In the genomic region with DNA sequence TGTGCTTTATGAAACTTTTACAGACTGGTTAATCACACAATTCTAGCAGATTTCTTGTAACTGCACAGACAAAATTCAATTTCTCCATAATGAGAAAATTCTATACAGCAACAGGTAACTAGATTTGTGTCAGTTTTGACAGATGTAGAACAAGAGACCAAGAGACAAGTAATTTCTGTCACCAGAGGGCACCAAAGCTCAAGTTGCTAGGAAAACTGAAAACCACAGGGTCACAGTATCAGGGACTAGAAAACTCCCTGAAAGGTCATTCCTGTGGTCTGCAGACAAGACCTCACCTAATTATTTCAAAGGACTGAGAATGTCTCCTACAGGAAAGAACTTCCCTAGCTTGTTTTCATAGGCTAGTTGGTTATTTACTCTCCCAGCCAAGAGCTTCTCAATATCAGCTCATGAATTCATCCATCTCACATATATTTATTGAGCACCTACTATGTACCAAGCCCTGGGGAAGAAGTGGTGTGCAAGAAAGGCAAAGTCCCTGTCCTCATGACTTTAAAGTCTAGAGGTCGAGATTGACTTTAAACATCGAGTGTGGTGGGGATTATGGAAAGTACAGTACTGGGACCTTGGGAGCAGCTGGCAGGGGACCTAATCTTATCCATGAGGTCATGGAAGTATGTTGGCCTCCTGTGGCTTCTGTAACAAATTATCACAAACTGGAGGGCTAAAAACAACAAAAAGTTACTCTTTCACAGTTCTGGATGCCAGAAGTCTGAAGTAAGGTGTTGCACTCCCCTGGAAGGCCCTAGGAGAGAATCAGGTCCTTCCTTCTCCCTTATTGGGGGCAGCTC, we compare ENCODE assay signal across 8 cellular contexts. TPM values are rescaled to one million over a fixed set of nuclear protein-coding genes. Genes with fewer than 3 reads are reported as not detected.
A peak's percentile ranks its signal among the peaks of the same experiment; 100 is the strongest.
DNase-seq lines count a peak whose midpoint lies in the region; ATAC-seq and TF ChIP-seq lines count a peak whose summit lies in the region.

No MANE protein-coding gene starts in this region.

- H3K4me1 Mint-ChIP-seq in GM23338 = peaks cover 11% of the 10 kb centered on the region

- H2AFZ ChIP-seq in GM23338 = no peak overlapping the region

- no peaks in the 10 kb centered on the region for H4K20me1 ChIP-seq in GM23338 (replicated peaks; ENCODE audit: insufficient read depth)

- H3K4me3 ChIP-seq in GM23338 (no peak overlapping the region), left ventricle myocardium inferior (no peak overlapping the region), gastrocnemius medialis (no peak overlapping the region)

- H3K4me2 ChIP-seq in GM23338 = no peak overlapping the region

- H3K9me3 Mint-ChIP-seq in GM23338 = no peaks in the 10 kb centered on the region; the same call in 2 of the 3 replicates
- H3K9me3 Mint-ChIP-seq in activated naive CD4-positive, alpha-beta T cell treated with anti-CD3 and anti-CD28 coated beads, Interleukin-2, amount 50 U/mL, for 72 hours = peaks cover 14 to 18% of the 10 kb centered on the region in 2 donors

- DNase-seq in DMS 273 (lab: John Stamatoyannopoulos, UW; ENCODE audit: unreplicated experiment) (peak; percentile 79), GM23338 (ENCODE audit: low spot score) (peak; percentile 88), NCI-H2227 treated with DMSO at 0.1 percent for 48 hours (lab: John Stamatoyannopoulos, UW) (peak; percentile 25), left ventricle myocardium inferior (no peak), gastrocnemius medialis (no peak)
- DNase-seq in activated naive CD4-positive, alpha-beta T cell treated with anti-CD3 and anti-CD28 coated beads, Interleukin-2, amount 50 U/mL, for 72 hours (ENCODE audit: low spot score in 2 of 2) = peak in 1 of 2 donors; percentile 49

- H3K79me2 ChIP-seq in GM23338 (replicated peaks; ENCODE audit: insufficient read depth) = no peaks in the 10 kb centered on the region

- in situ Hi-C loops in gastrocnemius medialis (cut with MboI; ENCODE audit: low sequenced_read_pairs in 4 of 4) = no loop called here

- intact Hi-C loops in left ventricle myocardium inferior (cut with micrococcal nuclease) (loop anchor here (5.0 kb wide), 1 partner anchor 49 kb away; no protein-coding TSS in a partner anchor), gastrocnemius medialis (cut with DNase I; ENCODE audit: low total_unique reads) (loop anchor here (1.0 kb wide), 1 partner anchor 48 kb away; no protein-coding TSS in a partner anchor)

- H3K4me1 ChIP-seq in GM23338 (ENCODE audit: insufficient read depth) = 0 out of 2 replicates have a peak, but pooled peaks cover 6% of the 10 kb centered on the region
- H3K4me1 ChIP-seq in left ventricle myocardium inferior = peaks cover 5% of the 10 kb centered on the region
- H3K4me1 ChIP-seq in gastrocnemius medialis = no peaks in the 10 kb centered on the region

- no peaks in the 10 kb centered on the region for H3F3A ChIP-seq in GM23338 (replicated peaks; ENCODE audit: low read depth)

- no peaks in the 10 kb centered on the region for H3K36me3 Mint-ChIP-seq in GM23338 (ENCODE audit: low read depth)
- peaks cover 15 to 16% of the 10 kb centered on the region in 2 donors for H3K36me3 Mint-ChIP-seq in activated naive CD4-positive, alpha-beta T cell treated with anti-CD3 and anti-CD28 coated beads, Interleukin-2, amount 50 U/mL, for 72 hours

- no peak for TF ChIP-seq POLR2A in gastrocnemius medialis (IDR thresholded peaks at IDR 0.05)

- no peaks in the 10 kb centered on the region for H3K9me2 ChIP-seq in GM23338 (ENCODE audit: insufficient read depth)

- H3K9me3 ChIP-seq in left ventricle myocardium inferior (replicated peaks) (no peaks in the 10 kb centered on the region), gastrocnemius medialis (no peaks in the 10 kb centered on the region)

- no peak overlapping the region for H3K4me3 Mint-ChIP-seq in GM23338

- peak; percentile 75 to 85 for TF ChIP-seq CTCF in GM23338 (conservative IDR thresholded peaks at IDR 0.05; ENCODE audit: low read depth in 2 of 2)
- peak; percentile 79 for TF ChIP-seq CTCF in left ventricle myocardium inferior (IDR thresholded peaks at IDR 0.05; ENCODE audit: borderline replicate concordance)
- peak in 4 of 5 experiments; percentile 49 to 74 (median 57) for TF ChIP-seq CTCF in gastrocnemius medialis (IDR thresholded peaks at IDR 0.05 in 4 of 5, conservative IDR thresholded peaks at IDR 0.05 in 1 of 5)

- H3K36me3 ChIP-seq in GM23338 (ENCODE audit: insufficient read depth) (no peaks in the 10 kb centered on the region), left ventricle myocardium inferior (no peaks in the 10 kb centered on the region), gastrocnemius medialis (no peaks in the 10 kb centered on the region)

- H3K27ac Mint-ChIP-seq in GM23338 = no peak overlapping the region
- H3K27ac Mint-ChIP-seq in activated naive CD4-positive, alpha-beta T cell treated with anti-CD3 and anti-CD28 coated beads, Interleukin-2, amount 50 U/mL, for 72 hours = no peak overlapping the region

- H3K27me3 ChIP-seq in GM23338 (ENCODE audit: insufficient read depth) (no peaks in the 10 kb centered on the region), left ventricle myocardium inferior (ENCODE audit: low read depth) (no peaks in the 10 kb centered on the region), gastrocnemius medialis (no peaks in the 10 kb centered on the region)

- ATAC-seq in GM23338 (peak; percentile 86), gastrocnemius medialis (peak; percentile 57 to 69), HG03139 (IDR thresholded peaks at IDR 0.05; ENCODE audit: unreplicated experiment) (no peak), esophagus mucosa (no peak)
- peak; percentile 37 to 56 for ATAC-seq in activated naive CD4-positive, alpha-beta T cell treated with anti-CD3 and anti-CD28 coated beads, Interleukin-2, amount 50 U/mL, for 72 hours

- H3K27me3 Mint-ChIP-seq in GM23338 (ENCODE audit: insufficient read depth, low read depth, poor library complexity) = peaks cover 17% of the 10 kb centered on the region

- H3K27ac ChIP-seq in GM23338 (ENCODE audit: low read depth) = no peak overlapping the region
- H3K27ac ChIP-seq in left ventricle myocardium inferior (replicated peaks) = no peak overlapping the region
- H3K27ac ChIP-seq in gastrocnemius medialis = no peak overlapping the region

TF ChIP-seq in GM23338, 12 proteins besides CTCF, POLR2A, EP300 and RAD21:
- TF ChIP-seq, protein P1, sequence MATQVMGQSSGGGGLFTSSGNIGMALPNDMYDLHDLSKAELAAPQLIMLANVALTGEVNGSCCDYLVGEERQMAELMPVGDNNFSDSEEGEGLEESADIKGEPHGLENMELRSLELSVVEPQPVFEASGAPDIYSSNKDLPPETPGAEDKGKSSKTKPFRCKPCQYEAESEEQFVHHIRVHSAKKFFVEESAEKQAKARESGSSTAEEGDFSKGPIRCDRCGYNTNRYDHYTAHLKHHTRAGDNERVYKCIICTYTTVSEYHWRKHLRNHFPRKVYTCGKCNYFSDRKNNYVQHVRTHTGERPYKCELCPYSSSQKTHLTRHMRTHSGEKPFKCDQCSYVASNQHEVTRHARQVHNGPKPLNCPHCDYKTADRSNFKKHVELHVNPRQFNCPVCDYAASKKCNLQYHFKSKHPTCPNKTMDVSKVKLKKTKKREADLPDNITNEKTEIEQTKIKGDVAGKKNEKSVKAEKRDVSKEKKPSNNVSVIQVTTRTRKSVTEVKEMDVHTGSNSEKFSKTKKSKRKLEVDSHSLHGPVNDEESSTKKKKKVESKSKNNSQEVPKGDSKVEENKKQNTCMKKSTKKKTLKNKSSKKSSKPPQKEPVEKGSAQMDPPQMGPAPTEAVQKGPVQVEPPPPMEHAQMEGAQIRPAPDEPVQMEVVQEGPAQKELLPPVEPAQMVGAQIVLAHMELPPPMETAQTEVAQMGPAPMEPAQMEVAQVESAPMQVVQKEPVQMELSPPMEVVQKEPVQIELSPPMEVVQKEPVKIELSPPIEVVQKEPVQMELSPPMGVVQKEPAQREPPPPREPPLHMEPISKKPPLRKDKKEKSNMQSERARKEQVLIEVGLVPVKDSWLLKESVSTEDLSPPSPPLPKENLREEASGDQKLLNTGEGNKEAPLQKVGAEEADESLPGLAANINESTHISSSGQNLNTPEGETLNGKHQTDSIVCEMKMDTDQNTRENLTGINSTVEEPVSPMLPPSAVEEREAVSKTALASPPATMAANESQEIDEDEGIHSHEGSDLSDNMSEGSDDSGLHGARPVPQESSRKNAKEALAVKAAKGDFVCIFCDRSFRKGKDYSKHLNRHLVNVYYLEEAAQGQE (IDR thresholded peaks at IDR 0.05; ENCODE audit: unreplicated experiment) = no peak
- 0 out of 2 replicates have a peak, but pooled peaks have one; percentile 16 for TF ChIP-seq ZNF331 (CRISPR knock-in tag; IDR thresholded peaks at IDR 0.05; ENCODE audit: low read depth)
TF ChIP-seq in GM23338: peak in this region for 1.

RNA-seq across cellular contexts. Expression of a gene that starts 47.8 kb away (rescaled TPM):
- total RNA-seq in GM23338 (2014; rRNA removed; shearing (Covaris generic)) = 4.2 and 4.5 TPM in 2 replicates
- 0.99 and 1.1 TPM in 2 replicates for polyA plus RNA-seq in GM23338 (2016; fragmentation: Nextera tagmentation; extraction: Ambion mirVana)
- 10 to 100 TPM in 1 of 2 donors, 1 to 10 TPM in 1; 8.8 to 15.6 TPM for total RNA-seq in activated naive CD4-positive, alpha-beta T cell treated with anti-CD3 and anti-CD28 coated beads, Interleukin-2, amount 50 U/mL, for 72 hours
- total RNA-seq in left ventricle myocardium inferior (50.7 TPM), gastrocnemius medialis (100 to 1,000 TPM in 3 of 4 donors, 10 to 100 TPM in 1; 73.1 to 134 (median 113) TPM), esophagus mucosa (19.9 TPM)

Comparison
In these comparisons a context has a peak if more than half of its experiments do, and no peak if none do; other contexts are left out.
1. DNase-seq: peak in DMS 273 (single experiment), GM23338 (single experiment) and NCI-H2227 treated with DMSO at 0.1 percent for 48 hours (single experiment); none in left ventricle myocardium inferior (single experiment) and gastrocnemius medialis (0 of 2).
2. ATAC-seq: peak in GM23338 (single experiment), activated naive CD4-positive, alpha-beta T cell treated with anti-CD3 and anti-CD28 coated beads, Interleukin-2, amount 50 U/mL, for 72 hours (2 of 2) and gastrocnemius medialis (2 of 2); none in HG03139 (single experiment) and esophagus mucosa (single experiment).
3. Peak in every context shown above with its lines, with median percentiles within 50 percentile points of each other: CTCF ChIP-seq.